ENCODE assay signal across 1 cellular context in the genomic region with DNA sequence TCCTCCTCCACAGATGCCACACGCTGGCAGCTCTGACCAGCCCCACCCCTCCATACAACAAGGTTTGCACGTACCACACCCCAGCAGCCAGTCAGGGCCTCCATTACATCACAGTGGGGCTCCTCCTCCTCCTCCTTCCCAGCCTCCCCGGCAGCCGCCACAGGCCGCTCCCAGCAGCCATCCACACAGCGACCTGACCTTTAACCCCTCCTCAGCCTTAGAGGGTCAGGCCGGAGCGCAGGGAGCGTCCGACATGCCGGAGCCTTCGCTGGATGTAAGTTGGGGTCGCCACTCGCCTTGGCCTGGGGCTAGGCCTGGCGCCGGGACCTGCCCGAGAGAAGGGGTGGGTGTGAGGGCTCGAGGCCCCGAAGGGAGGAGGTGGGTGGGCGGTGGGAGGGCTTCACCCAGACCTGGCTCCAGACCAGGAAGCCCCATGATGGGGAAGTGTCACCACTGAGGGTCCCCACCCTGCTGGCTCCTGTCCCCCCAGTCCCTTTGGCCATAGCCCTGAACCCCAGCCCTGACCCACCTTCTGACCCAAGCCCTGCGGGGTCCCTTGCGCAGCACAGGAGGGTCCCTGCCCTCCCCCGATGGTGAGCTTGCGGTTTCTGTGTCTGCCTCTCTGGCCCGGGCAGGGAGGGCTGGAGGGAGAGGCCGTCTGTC.
A peak's percentile ranks its signal among the peaks of the same experiment; 100 is the strongest.
TF ChIP-seq lines count a peak whose summit lies in the region.

No MANE protein-coding gene starts in this region.

TF ChIP-seq in HepG2, 621 proteins besides CTCF, POLR2A, EP300 and RAD21:
- TF ChIP-seq ZNF749 (CRISPR knock-in tag; IDR thresholded peaks at IDR 0.05; ENCODE audit: borderline replicate concordance) (no peak), ZSCAN12 (CRISPR knock-in tag; IDR thresholded peaks at IDR 0.05) (no peak), AGO2 (optimal IDR thresholded peaks at IDR 0.05; ENCODE audit: low read depth, low read length) (peak; percentile 50)
- TF ChIP-seq, protein P1, sequence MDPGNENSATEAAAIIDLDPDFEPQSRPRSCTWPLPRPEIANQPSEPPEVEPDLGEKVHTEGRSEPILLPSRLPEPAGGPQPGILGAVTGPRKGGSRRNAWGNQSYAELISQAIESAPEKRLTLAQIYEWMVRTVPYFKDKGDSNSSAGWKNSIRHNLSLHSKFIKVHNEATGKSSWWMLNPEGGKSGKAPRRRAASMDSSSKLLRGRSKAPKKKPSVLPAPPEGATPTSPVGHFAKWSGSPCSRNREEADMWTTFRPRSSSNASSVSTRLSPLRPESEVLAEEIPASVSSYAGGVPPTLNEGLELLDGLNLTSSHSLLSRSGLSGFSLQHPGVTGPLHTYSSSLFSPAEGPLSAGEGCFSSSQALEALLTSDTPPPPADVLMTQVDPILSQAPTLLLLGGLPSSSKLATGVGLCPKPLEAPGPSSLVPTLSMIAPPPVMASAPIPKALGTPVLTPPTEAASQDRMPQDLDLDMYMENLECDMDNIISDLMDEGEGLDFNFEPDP (CRISPR knock-in tag; conservative IDR thresholded peaks at IDR 0.05): no peak
- TF ChIP-seq, protein P2, sequence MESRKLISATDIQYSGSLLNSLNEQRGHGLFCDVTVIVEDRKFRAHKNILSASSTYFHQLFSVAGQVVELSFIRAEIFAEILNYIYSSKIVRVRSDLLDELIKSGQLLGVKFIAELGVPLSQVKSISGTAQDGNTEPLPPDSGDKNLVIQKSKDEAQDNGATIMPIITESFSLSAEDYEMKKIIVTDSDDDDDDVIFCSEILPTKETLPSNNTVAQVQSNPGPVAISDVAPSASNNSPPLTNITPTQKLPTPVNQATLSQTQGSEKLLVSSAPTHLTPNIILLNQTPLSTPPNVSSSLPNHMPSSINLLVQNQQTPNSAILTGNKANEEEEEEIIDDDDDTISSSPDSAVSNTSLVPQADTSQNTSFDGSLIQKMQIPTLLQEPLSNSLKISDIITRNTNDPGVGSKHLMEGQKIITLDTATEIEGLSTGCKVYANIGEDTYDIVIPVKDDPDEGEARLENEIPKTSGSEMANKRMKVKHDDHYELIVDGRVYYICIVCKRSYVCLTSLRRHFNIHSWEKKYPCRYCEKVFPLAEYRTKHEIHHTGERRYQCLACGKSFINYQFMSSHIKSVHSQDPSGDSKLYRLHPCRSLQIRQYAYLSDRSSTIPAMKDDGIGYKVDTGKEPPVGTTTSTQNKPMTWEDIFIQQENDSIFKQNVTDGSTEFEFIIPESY (CRISPR knock-in tag; IDR thresholded peaks at IDR 0.05): peak; percentile 94
- TF ChIP-seq, protein P3, sequence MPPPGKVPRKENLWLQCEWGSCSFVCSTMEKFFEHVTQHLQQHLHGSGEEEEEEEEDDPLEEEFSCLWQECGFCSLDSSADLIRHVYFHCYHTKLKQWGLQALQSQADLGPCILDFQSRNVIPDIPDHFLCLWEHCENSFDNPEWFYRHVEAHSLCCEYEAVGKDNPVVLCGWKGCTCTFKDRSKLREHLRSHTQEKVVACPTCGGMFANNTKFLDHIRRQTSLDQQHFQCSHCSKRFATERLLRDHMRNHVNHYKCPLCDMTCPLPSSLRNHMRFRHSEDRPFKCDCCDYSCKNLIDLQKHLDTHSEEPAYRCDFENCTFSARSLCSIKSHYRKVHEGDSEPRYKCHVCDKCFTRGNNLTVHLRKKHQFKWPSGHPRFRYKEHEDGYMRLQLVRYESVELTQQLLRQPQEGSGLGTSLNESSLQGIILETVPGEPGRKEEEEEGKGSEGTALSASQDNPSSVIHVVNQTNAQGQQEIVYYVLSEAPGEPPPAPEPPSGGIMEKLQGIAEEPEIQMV (CRISPR knock-in tag; IDR thresholded peaks at IDR 0.05; ENCODE audit: low read depth): no peak
TF ChIP-seq in HepG2: peak in this region for 2.
